In genomic region chr7:90648834-90649233, GRCh38 we compare ENCODE assay signal across 14 cellular contexts. TPM values are rescaled to one million over a fixed set of nuclear protein-coding genes. Genes with fewer than 3 reads are reported as not detected.
A peak's percentile ranks its signal among the peaks of the same experiment; 100 is the strongest.
DNase-seq lines count a peak whose midpoint lies in the region; ATAC-seq and TF ChIP-seq lines count a peak whose summit lies in the region.
"Had no signal": no experiment of that assay in that cellular context is flagged by ENCODE, and none has a peak within 500 bp of the region (broad histone marks: within the 10 kb centered on the region; RNA-seq: fewer than 3 reads in every experiment).

No MANE protein-coding gene starts in this region.

- no peaks in the 10 kb centered on the region for H3K36me3 Mint-ChIP-seq in natural killer cell

- no peaks in the 10 kb centered on the region for H3K27me3 Mint-ChIP-seq in natural killer cell (ENCODE audit: low read depth in 2 of 2)
- H3K27me3 Mint-ChIP-seq: CD4-positive, alpha-beta T cell had no signal

- no peak for ATAC-seq in natural killer cell
- ATAC-seq: A549 had no signal

- peaks cover 2 to 3% of the 10 kb centered on the region in 2 donors for H3K9me3 Mint-ChIP-seq in natural killer cell

- no peaks in the 10 kb centered on the region for H3K4me1 Mint-ChIP-seq in natural killer cell

- TF ChIP-seq CTCF in natural killer cell (IDR thresholded peaks at IDR 0.05), result no peak

- intact Hi-C loops in natural killer cell (cut with micrococcal nuclease), result no loop called here

- H3K4me3 Mint-ChIP-seq in natural killer cell, result no peak overlapping the region
- H3K4me3 Mint-ChIP-seq: CD4-positive, alpha-beta T cell had no signal

- H3K27ac Mint-ChIP-seq in natural killer cell, result no peak overlapping the region
- H3K27ac Mint-ChIP-seq: CD4-positive, alpha-beta T cell had no signal

- DNase-seq in LHCN-M2 (ENCODE audit: low read depth) (peak; percentile 14), brain pericyte (ENCODE audit: low read depth, low spot score) (peak; percentile 49), myocyte (ENCODE audit: low read depth) (peak; percentile 47), smooth muscle cell of the brain vasculature (ENCODE audit: low read depth, low spot score) (peak; percentile 64), cerebellum (ENCODE audit: low spot score) (no peak), natural killer cell (no peak), HuH-7 (ENCODE audit: low spot score) (no peak)
- no peak for DNase-seq in activated CD4-positive, alpha-beta T cell treated with anti-CD3 and anti-CD28 coated beads for 4 hours
- DNase-seq: AML-193; Caco-2; CD4-positive, alpha-beta T cell; GDM1; GM23248 had no signal

RNA-seq across cellular contexts. Expression of gene CDK14, which starts 52.7 kb away (rescaled TPM):
- total RNA-seq in LHCN-M2 (2014; rRNA removed) (23.4 and 23.6 TPM in 2 replicates), myocyte (19.7 and 27.8 TPM in 2 replicates), cerebellum (85.8 TPM), natural killer cell (10 to 100 TPM in 1 of 3 donors, 1 to 10 TPM in 2; 1.2 to 12.5 (median 1.9) TPM)
- polyA plus RNA-seq in LHCN-M2 (2012), result 8.0 TPM
- 11.2 TPM for polyA plus RNA-seq in myocyte (2012)

Comparison
In these comparisons a context has a peak if more than half of its experiments do, and no peak if none do; other contexts are left out.
1. DNase-seq: peak in LHCN-M2 (single experiment), brain pericyte (single experiment), myocyte (single experiment) and smooth muscle cell of the brain vasculature (single experiment); none in cerebellum (single experiment), natural killer cell (single experiment), activated CD4-positive, alpha-beta T cell treated with anti-CD3 and anti-CD28 coated beads for 4 hours (0 of 2) and HuH-7 (single experiment).